ENCODE assay signal across 9 cellular contexts in the genomic region with DNA sequence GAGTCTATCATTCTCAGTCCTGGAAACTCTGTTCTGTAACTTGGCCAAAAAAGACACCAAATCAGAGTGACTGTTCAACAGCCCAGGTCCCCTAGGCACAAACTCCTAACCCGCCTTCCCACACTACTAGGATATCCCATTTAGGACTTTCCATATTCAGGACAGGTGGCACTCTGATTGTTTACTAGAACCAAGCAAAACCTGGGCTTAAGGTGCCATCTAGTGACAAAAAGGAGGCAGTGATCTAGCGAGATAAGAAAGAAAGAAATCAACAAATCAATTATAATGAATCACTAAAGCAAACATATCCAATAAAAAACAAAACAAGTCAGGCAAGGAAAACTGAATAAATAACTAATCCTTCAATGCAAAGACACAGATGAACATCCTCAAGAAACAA.
DNase-seq lines count a peak whose midpoint lies in the region; FAIRE-seq and TF ChIP-seq lines count a peak whose summit lies in the region.
"Had no signal": no experiment of that assay in that cellular context is flagged by ENCODE, and none has a peak within 500 bp of the region (broad histone marks: within the 10 kb centered on the region; RNA-seq: fewer than 3 reads in every experiment).

No MANE protein-coding gene starts in this region.

- no peak overlapping the region for H3K4me3 Mint-ChIP-seq in osteocyte (ENCODE audit: unreplicated experiment)

- no peak overlapping the region for H3K27ac ChIP-seq in spleen

- H3K27ac Mint-ChIP-seq in osteocyte (ENCODE audit: unreplicated experiment) = no peak overlapping the region

- peaks cover 29% of the 10 kb centered on the region for H3K9me3 Mint-ChIP-seq in osteocyte (ENCODE audit: unreplicated experiment)

- H3K27me3 Mint-ChIP-seq in osteocyte (ENCODE audit: unreplicated experiment) = no peaks in the 10 kb centered on the region

- WGBS in spleen, 5 donors = 55 to 91% (median 75%) methylated on average over 2 of the region's 2 CpGs

- H3K9me3 ChIP-seq in spleen = peaks cover 8 to 41% (median 35%) of the 10 kb centered on the region in 8 donors

- intact Hi-C loops in spleen (cut with DNase I; ENCODE audit: low total_unique reads) = no loop called here

- no peaks in the 10 kb centered on the region for H3K27me3 ChIP-seq in bronchial epithelial cell (ENCODE audit: control insufficient read depth, insufficient read depth, low read length)
- H3K27me3 ChIP-seq in spleen (replicated peaks in 1 of 7) = no peaks in the 10 kb centered on the region

- DNase-seq in DMS153 treated with DMSO at 0.1 percent for 48 hours (lab: John Stamatoyannopoulos, UW; ENCODE audit: unreplicated experiment) (peak; percentile 8), DMS153 (lab: John Stamatoyannopoulos, UW) (no peak), NCI-H1092 treated with DMSO at 0.1 percent for 48 hours (lab: John Stamatoyannopoulos, UW) (peak; percentile 0), bronchial epithelial cell (ENCODE audit: low read depth) (peak; percentile 55), osteocyte (ENCODE audit: extremely low spot score, unreplicated experiment) (no peak), spleen (no peak), hippocampal formation (lab: John Stamatoyannopoulos, UW) (no peak)
- DNase-seq in activated CD8-positive, alpha-beta memory T cell treated with anti-CD3 and anti-CD28 coated beads, Interleukin-2, amount 50 U/mL, for 4 hours = no peak

- no peaks in the 10 kb centered on the region for H3K4me1 ChIP-seq in spleen

- no peaks in the 10 kb centered on the region for H3K36me3 ChIP-seq in bronchial epithelial cell (ENCODE audit: control insufficient read depth, insufficient read depth, low read length)
- no peaks in the 10 kb centered on the region for H3K36me3 ChIP-seq in spleen

- TF ChIP-seq CTCF in bronchial epithelial cell (IDR thresholded peaks at IDR 0.05; ENCODE audit: insufficient read depth, low read length, severe bottlenecking) = peak; percentile 59
- peak; percentile 49 for TF ChIP-seq CTCF in osteocyte (IDR thresholded peaks at IDR 0.05)
- no peak for TF ChIP-seq CTCF in spleen (IDR thresholded peaks at IDR 0.05 in 8 of 11, conservative IDR thresholded peaks at IDR 0.05 in 3 of 11)

- no peak for TF ChIP-seq POLR2A in spleen (IDR thresholded peaks at IDR 0.05)

- H3K36me3 Mint-ChIP-seq in osteocyte (ENCODE audit: unreplicated experiment) = peaks cover 12% of the 10 kb centered on the region

- H3K4me3 ChIP-seq in bronchial epithelial cell (ENCODE audit: low read depth, low read length) (no peak overlapping the region), spleen (no peak overlapping the region)

- peaks cover 4% of the 10 kb centered on the region for H3K4me1 Mint-ChIP-seq in osteocyte (ENCODE audit: unreplicated experiment)

- FAIRE-seq in bronchial epithelial cell (lab: Jason Lieb, UNC) = no peak
- FAIRE-seq: A204.1 had no signal

Comparison
In these comparisons a context has a peak if more than half of its experiments do, and no peak if none do; other contexts are left out.
1. DNase-seq: peak in DMS153 treated with DMSO at 0.1 percent for 48 hours (single experiment), NCI-H1092 treated with DMSO at 0.1 percent for 48 hours (single experiment) and bronchial epithelial cell (single experiment); none in DMS153 (single experiment), osteocyte (single experiment), spleen (single experiment), activated CD8-positive, alpha-beta memory T cell treated with anti-CD3 and anti-CD28 coated beads, Interleukin-2, amount 50 U/mL, for 4 hours (single experiment) and hippocampal formation (0 of 2).
2. CTCF ChIP-seq: peak in bronchial epithelial cell (single experiment) and osteocyte (single experiment); none in spleen (0 of 11).